ENCODE assay signal across 10 cellular contexts in the genomic region with DNA sequence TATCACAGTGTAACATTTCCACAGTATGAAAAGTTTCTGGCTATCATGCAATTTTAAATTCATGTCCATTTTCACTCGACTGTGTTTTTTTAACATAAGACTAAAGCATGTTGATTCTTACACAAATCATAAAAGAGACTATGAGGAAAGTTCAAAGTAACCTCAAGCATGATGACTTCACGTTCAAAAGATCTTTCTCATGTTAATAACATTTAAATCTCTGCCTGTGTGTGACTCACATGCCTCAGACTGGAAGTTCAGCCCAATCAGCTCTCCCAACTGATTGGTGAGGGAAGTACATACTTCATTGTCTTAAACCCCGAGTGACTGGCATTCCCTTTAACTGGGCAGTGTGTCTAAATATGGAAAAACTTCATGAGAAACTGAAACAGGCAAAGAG. TPM values are rescaled to one million over a fixed set of nuclear protein-coding genes. Genes with fewer than 3 reads are reported as not detected.
DNase-seq lines count a peak whose midpoint lies in the region; ATAC-seq and TF ChIP-seq lines count a peak whose summit lies in the region.
"Had no signal": no experiment of that assay in that cellular context is flagged by ENCODE, and none has a peak within 500 bp of the region (broad histone marks: within the 10 kb centered on the region; RNA-seq: fewer than 3 reads in every experiment).

No MANE protein-coding gene starts in this region.

- peak; percentile 79 for ATAC-seq in aorta (ENCODE audit: low FRiP score)
- no peak for ATAC-seq in stimulated activated naive B cell treated with anti-CD40 and anti-IgM and Interleukin-4, amounts not matched to agents 10 μg/mL and 1 μg/mL and 100 μg/mL, for 72 hours (replicated peaks)

- no peak overlapping the region for H3K27ac Mint-ChIP-seq in stimulated activated naive B cell treated with anti-CD40 and anti-IgM and Interleukin-4, amounts not matched to agents 10 μg/mL and 1 μg/mL and 100 μg/mL, for 72 hours

- DNase-seq in cardiac muscle cell (ENCODE audit: low read depth in 1 of 2, low spot score in 1 of 2) (peak; percentile 21 to 91), right atrium auricular region (ENCODE audit: low spot score) (no peak), amniotic epithelial cell (ENCODE audit: low read depth) (peak; percentile 99), kidney tubule cell (ENCODE audit: low spot score) (peak; percentile 95), aorta (peak in 1 of 2 donors; percentile 44), GM13976 (ENCODE audit: low spot score) (no peak), NCI-H128 (lab: John Stamatoyannopoulos, UW; ENCODE audit: unreplicated experiment) (no peak)
- DNase-seq in stimulated activated naive B cell treated with anti-CD40 and anti-IgM and Interleukin-4, amounts not matched to agents 10 μg/mL and 1 μg/mL and 100 μg/mL, for 72 hours, result no peak
- DNase-seq: colonic mucosa, NCI-H1930 had no signal

- WGBS in aorta, 2 donors, result 0 to 1% methylated on average over 3 of the region's 3 CpGs

- H3K27me3 ChIP-seq in cardiac muscle cell, result no peaks in the 10 kb centered on the region
- no peaks in the 10 kb centered on the region for H3K27me3 ChIP-seq in right atrium auricular region
- H3K27me3 ChIP-seq in aorta (ENCODE audit: control insufficient read depth in 1 of 2, insufficient read depth in 2 of 2, low read length in 1 of 2), result no peaks in the 10 kb centered on the region
- H3K27me3 ChIP-seq: colonic mucosa had no signal

- peaks cover 9% of the 10 kb centered on the region for H3K4me1 ChIP-seq in cardiac muscle cell (ENCODE audit: low read depth)
- H3K4me1 ChIP-seq in right atrium auricular region, result peaks cover 0 to 38% of the 10 kb centered on the region in 2 donors
- peaks cover 0 to 8% of the 10 kb centered on the region in 2 donors for H3K4me1 ChIP-seq in aorta (ENCODE audit: control insufficient read depth in 1 of 2, insufficient read depth in 2 of 2, low read length in 2 of 2)
- H3K4me1 ChIP-seq: colonic mucosa had no signal

- intact Hi-C loops in aorta (cut with DNase I), result loop anchor here in 1 of 2 donors (5.0 kb wide), 1 partner anchor 38 kb away; a partner anchor contains a TSS

- no peaks in the 10 kb centered on the region for H3K9me3 ChIP-seq in cardiac muscle cell (ENCODE audit: low read depth)
- no peaks in the 10 kb centered on the region for H3K9me3 ChIP-seq in right atrium auricular region
- H3K9me3 ChIP-seq in aorta (ENCODE audit: control insufficient read depth, low read length), result no peaks in the 10 kb centered on the region
- H3K9me3 ChIP-seq: colonic mucosa had no signal

- H3K36me3 ChIP-seq in cardiac muscle cell (no peaks in the 10 kb centered on the region), right atrium auricular region (no peaks in the 10 kb centered on the region), aorta (ENCODE audit: control insufficient read depth in 1 of 2, insufficient read depth in 2 of 2, low read length in 1 of 2) (no peaks in the 10 kb centered on the region)
- H3K36me3 ChIP-seq: colonic mucosa had no signal

- H3K27me3 Mint-ChIP-seq in stimulated activated naive B cell treated with anti-CD40 and anti-IgM and Interleukin-4, amounts not matched to agents 10 μg/mL and 1 μg/mL and 100 μg/mL, for 72 hours, result no peaks in the 10 kb centered on the region

- H3K9me3 Mint-ChIP-seq in stimulated activated naive B cell treated with anti-CD40 and anti-IgM and Interleukin-4, amounts not matched to agents 10 μg/mL and 1 μg/mL and 100 μg/mL, for 72 hours, result no peaks in the 10 kb centered on the region

- H3K4me3 ChIP-seq in cardiac muscle cell (no peak overlapping the region), right atrium auricular region (no peak overlapping the region), aorta (ENCODE audit: low read length in 2 of 2) (no peak overlapping the region)
- H3K4me3 ChIP-seq: colonic mucosa had no signal

- H3K36me3 Mint-ChIP-seq in stimulated activated naive B cell treated with anti-CD40 and anti-IgM and Interleukin-4, amounts not matched to agents 10 μg/mL and 1 μg/mL and 100 μg/mL, for 72 hours, result peaks cover 23 to 28% of the 10 kb centered on the region in 2 donors

- TF ChIP-seq CTCF in cardiac muscle cell (IDR thresholded peaks at IDR 0.05; ENCODE audit: low read depth, low read length), result no peak
- no peak for TF ChIP-seq CTCF in right atrium auricular region (IDR thresholded peaks at IDR 0.05)
- no peak for TF ChIP-seq CTCF in GM13976 (IDR thresholded peaks at IDR 0.05; ENCODE audit: borderline replicate concordance, control extremely low read depth, extremely low read depth, insufficient read depth, missing control alignments)

- peak overlapping the region; percentile 18 for H3K27ac ChIP-seq in cardiac muscle cell
- peak overlapping the region in 1 of 2 donors; percentile 36 for H3K27ac ChIP-seq in right atrium auricular region
- no peak overlapping the region for H3K27ac ChIP-seq in aorta (ENCODE audit: low read depth in 1 of 2, low read length in 2 of 2)

- peaks cover 10 to 57% of the 10 kb centered on the region in 2 donors for H3K4me1 Mint-ChIP-seq in stimulated activated naive B cell treated with anti-CD40 and anti-IgM and Interleukin-4, amounts not matched to agents 10 μg/mL and 1 μg/mL and 100 μg/mL, for 72 hours

- in situ Hi-C loops in GM13976 (cut with MboI; ENCODE audit: low sequenced_read_pairs, unreplicated experiment), result no loop called here

- H3K4me3 Mint-ChIP-seq in stimulated activated naive B cell treated with anti-CD40 and anti-IgM and Interleukin-4, amounts not matched to agents 10 μg/mL and 1 μg/mL and 100 μg/mL, for 72 hours, result no peak overlapping the region

RNA-seq across cellular contexts. Expression of a gene that starts 37.4 kb away (rescaled TPM):
- total RNA-seq in cardiac muscle cell (25.9 and 37.4 TPM in 2 replicates), right atrium auricular region (10 to 100 TPM; 41.8 to 62.0 TPM), aorta (10 to 100 TPM; 77.3 to 85.5 TPM)
- polyA plus RNA-seq in cardiac muscle cell (15.1 and 20.9 TPM in 2 replicates), aorta (10 to 100 TPM; 11.5 to 14.2 TPM)

Comparison
In these comparisons a context has a peak if more than half of its experiments do, and no peak if none do; other contexts are left out.
1. DNase-seq: peak in cardiac muscle cell (2 of 2), amniotic epithelial cell (single experiment) and kidney tubule cell (single experiment); none in right atrium auricular region (single experiment), GM13976 (single experiment), stimulated activated naive B cell treated with anti-CD40 and anti-IgM and Interleukin-4, amounts not matched to agents 10 μg/mL and 1 μg/mL and 100 μg/mL, for 72 hours (single experiment) and NCI-H128 (single experiment).